In the genomic region with DNA sequence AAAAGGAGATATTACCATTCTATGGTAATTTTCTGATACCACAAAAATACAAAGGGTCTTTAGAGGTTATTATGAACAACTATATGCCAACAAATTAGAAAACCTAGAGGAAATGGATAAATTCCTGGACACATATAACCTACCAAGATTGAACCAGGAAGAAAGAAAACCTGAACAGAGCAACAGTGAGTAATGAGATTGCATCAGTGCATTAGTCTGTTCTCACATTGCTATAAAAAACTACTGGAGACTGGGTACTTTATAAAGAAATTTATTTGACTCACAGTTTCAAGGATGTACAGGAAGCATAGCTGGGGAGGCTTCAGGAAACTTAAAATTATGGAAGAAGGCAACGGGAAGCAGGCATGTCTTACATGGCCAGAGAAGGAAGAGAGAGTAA, we compare ENCODE assay signal across 29 cellular contexts.
"Had no signal": no experiment of that assay in that cellular context is flagged by ENCODE, and none has a peak within 500 bp of the region (broad histone marks: within the 10 kb centered on the region; RNA-seq: fewer than 3 reads in every experiment).

No MANE protein-coding gene starts in this region.

- H3K36me3 ChIP-seq: gastroesophageal sphincter, vagina had no signal

- H3K4me1 ChIP-seq: gastroesophageal sphincter, parathyroid adenoma, vagina had no signal

- H3K27me3 Mint-ChIP-seq: activated B cell treated with CpG ODN at 0.5 μM for 24 hours; stimulated activated memory B cell treated with anti-CD40 and anti-IgM and Interleukin-4, amounts not matched to agents 10 μg/mL and 1 μg/mL and 100 μg/mL, for 72 hours had no signal

- H3K27ac ChIP-seq: gastroesophageal sphincter, parathyroid adenoma, vagina had no signal

- H3K79me2 ChIP-seq: parathyroid adenoma had no signal

- H3K27me3 ChIP-seq: vagina had no signal

- H3K4me3 ChIP-seq: gastroesophageal sphincter, mucosa of descending colon, smooth muscle cell, vagina had no signal

- H3K27ac Mint-ChIP-seq: activated B cell treated with CpG ODN at 0.5 μM for 24 hours; activated naive CD8-positive, alpha-beta T cell treated with anti-CD3 and anti-CD28 coated beads for 36 hours; activated T-helper 2 cell treated with anti-CD3 and anti-CD28 coated beads, Interferon-gamma antibody, Interleukin-2, Interleukin-4, amounts not matched to agents 10 μg/mL and 5 μg/mL and 100 μg/mL, durations not matched to agents 14 hours and 24 hours and 36 hours; stimulated activated memory B cell treated with anti-CD40 and anti-IgM and Interleukin-4, amounts not matched to agents 10 μg/mL and 1 μg/mL and 100 μg/mL, for 72 hours; T-helper 1 cell treated with Interleukin-12 subunit alpha and Interleukin-12 subunit beta and Interleukin-4 antibody, amounts not matched to agents 30 μg/mL and 1 μg/mL, for 36 hours had no signal

- H3K4me2 ChIP-seq: smooth muscle cell had no signal

- H3K9ac ChIP-seq: parathyroid adenoma had no signal

- ATAC-seq: activated T-cell treated with anti-CD3 and anti-CD28 coated beads, Interleukin-2, amount 50 U/mL, for 4 hours; gastroesophageal sphincter; left colon; mucosa of descending colon; sciatic nerve; stimulated activated memory B cell treated with anti-CD40 and anti-IgM and Interleukin-4, amounts not matched to agents 10 μg/mL and 1 μg/mL and 100 μg/mL, for 72 hours had no signal

- DNase-seq: activated B cell treated with CpG ODN at 0.5 μM for 24 hours; activated CD4-positive, alpha-beta T cell treated with anti-CD3 and anti-CD28 coated beads for 4 hours; activated CD4-positive, alpha-beta T cell treated with anti-CD3 and anti-CD28 coated beads, Interleukin-2, amount 50 U/mL, for 48 hours; activated CD8-positive, alpha-beta memory T cell treated with anti-CD3 and anti-CD28 coated beads, Interleukin-2, amount 50 U/mL, for 48 hours; activated naive CD4-positive, alpha-beta T cell; activated naive CD8-positive, alpha-beta T cell treated with anti-CD3 and anti-CD28 coated beads for 36 hours; activated T-cell treated with anti-CD3 and anti-CD28 coated beads, Interleukin-2, amount 50 U/mL, for 4 hours; amniotic stem cell; cerebellar nuclear complex; cortex of kidney; erythroblast; head of caudate nucleus; islet precursor cell; left colon; mesendoderm; mucosa of descending colon; naive B cell; nucleus accumbens; stimulated activated CD4-positive, alpha-beta T cell treated with anti-CD3 and anti-CD28 coated beads, Interleukin-15, amount 100 ng/mL, for 24 hours; T1000; trophoblast cell had no signal

- H3K4me3 Mint-ChIP-seq: activated B cell treated with CpG ODN at 0.5 μM for 24 hours; activated naive CD8-positive, alpha-beta T cell treated with anti-CD3 and anti-CD28 coated beads for 36 hours; activated T-cell treated with anti-CD3 and anti-CD28 coated beads, Interleukin-2, amount 50 U/mL, for 4 hours; stimulated activated memory B cell treated with anti-CD40 and anti-IgM and Interleukin-4, amounts not matched to agents 10 μg/mL and 1 μg/mL and 100 μg/mL, for 72 hours; T-helper 1 cell treated with Interleukin-12 subunit alpha and Interleukin-12 subunit beta and Interleukin-4 antibody, amounts not matched to agents 30 μg/mL and 1 μg/mL, for 36 hours had no signal

- H3K9me3 ChIP-seq: vagina had no signal

- H2AFZ ChIP-seq: parathyroid adenoma had no signal

- H3K4me1 Mint-ChIP-seq: activated naive CD8-positive, alpha-beta T cell treated with anti-CD3 and anti-CD28 coated beads for 36 hours had no signal
